Comparison of ENCODE assay signal across 11 cellular contexts in the genomic region with DNA sequence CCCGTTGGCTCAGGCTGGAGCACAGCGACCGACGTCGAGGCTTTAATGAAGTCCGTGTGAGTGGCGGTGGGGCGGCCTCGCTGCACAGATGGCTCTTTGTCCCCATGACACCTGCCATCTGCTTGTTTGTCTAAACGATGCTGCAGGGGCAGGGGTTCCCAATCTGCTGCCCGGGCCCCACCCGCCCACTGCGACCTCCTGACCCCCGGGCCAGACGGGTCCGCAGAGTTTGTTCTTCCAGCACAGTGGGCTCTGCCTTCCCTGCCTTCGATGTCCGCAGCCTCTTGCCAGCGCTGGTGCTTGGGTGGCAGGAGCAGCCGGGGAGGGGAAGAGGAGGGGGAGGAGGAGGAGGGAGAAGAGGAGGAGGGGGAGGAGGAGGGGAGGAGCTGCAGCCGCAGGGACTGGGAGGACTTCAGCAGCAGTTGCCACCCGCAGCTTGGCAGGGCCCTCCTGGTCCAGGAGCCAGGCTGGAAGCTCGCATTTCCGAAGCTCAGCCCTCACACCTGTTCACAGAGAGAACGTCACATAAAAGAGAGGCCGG.
DNase-seq lines count a peak whose midpoint lies in the region; ATAC-seq and TF ChIP-seq lines count a peak whose summit lies in the region.
"Had no signal": no experiment of that assay in that cellular context is flagged by ENCODE, and none has a peak within 500 bp of the region (broad histone marks: within the 10 kb centered on the region; RNA-seq: fewer than 3 reads in every experiment).

No MANE protein-coding gene starts in this region.

- intact Hi-C loops in right lobe of liver (cut with DNase I) (no loop called here), aorta (cut with DNase I) (no loop called here), thyroid gland (cut with DNase I) (no loop called here)

- no peak for ATAC-seq in right lobe of liver
- no peak for ATAC-seq in aorta (ENCODE audit: low FRiP score)
- ATAC-seq in GM19463 (IDR thresholded peaks at IDR 0.05; ENCODE audit: unreplicated experiment): no peak

- no peak for TF ChIP-seq POLR2A in right lobe of liver (IDR thresholded peaks at IDR 0.05)
- no peak for TF ChIP-seq POLR2A in thyroid gland (IDR thresholded peaks at IDR 0.05)

- H3K4me1 ChIP-seq in SJCRH30 (peaks cover 5% of the 10 kb centered on the region; the same call in 1 of the 2 replicates), right lobe of liver (no peaks in the 10 kb centered on the region), aorta (ENCODE audit: control insufficient read depth in 1 of 2, insufficient read depth in 2 of 2, low read length in 2 of 2) (no peaks in the 10 kb centered on the region), thyroid gland (no peaks in the 10 kb centered on the region)

- no peak overlapping the region for H3K4me3 ChIP-seq in SJCRH30
- no peak overlapping the region for H3K4me3 ChIP-seq in right lobe of liver
- H3K4me3 ChIP-seq in aorta (ENCODE audit: low read length in 2 of 2): no peak overlapping the region
- H3K4me3 ChIP-seq in thyroid gland (replicated peaks in 1 of 3): no peak overlapping the region

- H3K36me3 ChIP-seq in SJCRH30 (no peaks in the 10 kb centered on the region), right lobe of liver (no peaks in the 10 kb centered on the region), aorta (ENCODE audit: control insufficient read depth in 1 of 2, insufficient read depth in 2 of 2, low read length in 1 of 2) (no peaks in the 10 kb centered on the region), thyroid gland (no peaks in the 10 kb centered on the region)

- WGBS in right lobe of liver (ENCODE audit: insufficient coverage, low coverage, low lambda C conversion rate, missing lambda C conversion rate): 42% methylated on average over 10 of the region's 26 CpGs
- WGBS in aorta, 2 donors: 33 to 34% methylated on average over 25 to 26 of the region's 26 CpGs
- 45 to 52% methylated on average over 19 to 20 of the region's 26 CpGs for WGBS in thyroid gland, 2 donors

- TF ChIP-seq CTCF in right lobe of liver (IDR thresholded peaks at IDR 0.05) (no peak), thyroid gland (IDR thresholded peaks at IDR 0.05) (no peak)

- DNase-seq in stimulated activated CD4-positive, alpha-beta T cell treated with anti-CD3 and anti-CD28 coated beads, Interleukin-4, amount 100 ng/mL, for 24 hours: peak; percentile 2
- no peak for DNase-seq in stimulated activated CD4-positive, alpha-beta T cell treated with anti-CD3 and anti-CD28 coated beads, Interleukin-2, amount 100 ng/mL, for 48 hours
- peak; percentile 76 to 83 for DNase-seq in SJCRH30
- peak in 2 of 3 donors; percentile 33 to 46 for DNase-seq in right lobe of liver
- DNase-seq in aorta: peak; percentile 51 to 74
- DNase-seq in H4 (ENCODE audit: low spot score): no peak
- DNase-seq in thyroid gland: no peak
- DNase-seq: NCI-H1436, occipital lobe had no signal

- no peaks in the 10 kb centered on the region for H3K27me3 ChIP-seq in SJCRH30
- no peaks in the 10 kb centered on the region for H3K27me3 ChIP-seq in right lobe of liver
- no peaks in the 10 kb centered on the region for H3K27me3 ChIP-seq in aorta (ENCODE audit: control insufficient read depth in 1 of 2, insufficient read depth in 2 of 2, low read length in 1 of 2)
- H3K27me3 ChIP-seq in thyroid gland: no peaks in the 10 kb centered on the region

- H3K9me3 ChIP-seq in SJCRH30 (replicated peaks) (no peaks in the 10 kb centered on the region), right lobe of liver (no peaks in the 10 kb centered on the region), aorta (ENCODE audit: control insufficient read depth, low read length) (no peaks in the 10 kb centered on the region), thyroid gland (no peaks in the 10 kb centered on the region)

- no peak overlapping the region for H3K27ac ChIP-seq in SJCRH30
- no peak overlapping the region for H3K27ac ChIP-seq in right lobe of liver
- H3K27ac ChIP-seq in aorta (ENCODE audit: low read depth in 1 of 2, low read length in 2 of 2): no peak overlapping the region
- no peak overlapping the region for H3K27ac ChIP-seq in thyroid gland
- H3K27ac ChIP-seq: epithelial cell of prostate had no signal

Comparison
In these comparisons a context has a peak if more than half of its experiments do, and no peak if none do; other contexts are left out.
1. DNase-seq: peak in stimulated activated CD4-positive, alpha-beta T cell treated with anti-CD3 and anti-CD28 coated beads, Interleukin-4, amount 100 ng/mL, for 24 hours (single experiment), SJCRH30 (2 of 2), right lobe of liver (2 of 3) and aorta (2 of 2); none in stimulated activated CD4-positive, alpha-beta T cell treated with anti-CD3 and anti-CD28 coated beads, Interleukin-2, amount 100 ng/mL, for 48 hours (0 of 2), H4 (single experiment) and thyroid gland (0 of 2).